Comparison of ENCODE assay signal across 22 cellular contexts in the genomic region with DNA sequence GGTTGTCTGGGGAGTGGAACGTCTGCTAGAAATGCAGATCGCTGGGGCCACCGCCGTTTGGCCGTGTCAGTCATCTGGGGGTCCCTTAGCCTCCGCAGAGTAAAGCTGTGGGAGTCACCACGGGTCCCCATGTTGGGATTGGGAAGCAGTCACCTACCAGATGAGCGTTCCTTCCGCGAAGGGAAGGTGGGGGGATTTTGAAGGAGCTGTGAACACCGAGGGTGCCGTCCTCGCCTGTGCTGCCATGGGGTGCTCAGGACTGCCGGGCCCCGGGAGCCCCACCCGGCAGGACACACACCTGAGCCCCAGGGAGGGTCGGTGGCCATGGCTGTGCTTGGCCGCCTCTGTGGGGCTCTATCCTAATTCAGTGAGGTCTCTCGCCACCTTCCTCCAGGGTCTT.
"Had no signal": no experiment of that assay in that cellular context is flagged by ENCODE, and none has a peak within 500 bp of the region (broad histone marks: within the 10 kb centered on the region; RNA-seq: fewer than 3 reads in every experiment).

No MANE protein-coding gene starts in this region.

- H3K27ac Mint-ChIP-seq: activated CD4-positive, alpha-beta memory T cell treated with anti-CD3 and anti-CD28 coated beads, Interleukin-2, amount 10 ng/mL, durations not matched to agents 7 days and 5 days; activated CD4-positive, alpha-beta T cell treated with anti-CD3 and anti-CD28 coated beads, Interleukin-2, amount 10 ng/mL, durations not matched to agents 24 days and 14 days; activated naive CD4-positive, alpha-beta T cell treated with anti-CD3 and anti-CD28 coated beads, Interleukin-2, amount 10 ng/mL, durations not matched to agents 7 days and 5 days; progenitor cell of endocrine pancreas had no signal

- H3K36me3 ChIP-seq: gastrocnemius medialis, thyroid gland had no signal

- H3K27ac ChIP-seq: esophagus squamous epithelium, gastrocnemius medialis, spleen, thyroid gland, VCaP had no signal

- H3K4me3 Mint-ChIP-seq: activated CD4-positive, alpha-beta memory T cell treated with anti-CD3 and anti-CD28 coated beads, Interleukin-2, amount 10 ng/mL, durations not matched to agents 7 days and 5 days; activated CD4-positive, alpha-beta T cell treated with anti-CD3 and anti-CD28 coated beads, Interleukin-2, amount 10 ng/mL, durations not matched to agents 24 days and 14 days; activated naive CD4-positive, alpha-beta T cell treated with anti-CD3 and anti-CD28 coated beads, Interleukin-2, amount 10 ng/mL, durations not matched to agents 7 days and 5 days; brain; effector memory CD8-positive, alpha-beta T cell had no signal

- H3K9me3 Mint-ChIP-seq: activated CD4-positive, alpha-beta memory T cell treated with anti-CD3 and anti-CD28 coated beads, Interleukin-2, amount 10 ng/mL, durations not matched to agents 7 days and 5 days; activated CD4-positive, alpha-beta T cell treated with anti-CD3 and anti-CD28 coated beads, Interleukin-2, amount 10 ng/mL, durations not matched to agents 24 days and 14 days; activated naive CD4-positive, alpha-beta T cell treated with anti-CD3 and anti-CD28 coated beads, Interleukin-2, amount 10 ng/mL, durations not matched to agents 7 days and 5 days; effector memory CD8-positive, alpha-beta T cell; neural crest cell had no signal

- H3K4me3 ChIP-seq: esophagus squamous epithelium, gastrocnemius medialis, mucosa of descending colon, spleen, thyroid gland had no signal

- H3K27me3 Mint-ChIP-seq: activated CD4-positive, alpha-beta memory T cell treated with anti-CD3 and anti-CD28 coated beads, Interleukin-2, amount 10 ng/mL, durations not matched to agents 7 days and 5 days; activated CD4-positive, alpha-beta T cell treated with anti-CD3 and anti-CD28 coated beads, Interleukin-2, amount 10 ng/mL, durations not matched to agents 24 days and 14 days; activated naive CD4-positive, alpha-beta T cell treated with anti-CD3 and anti-CD28 coated beads, Interleukin-2, amount 10 ng/mL, durations not matched to agents 7 days and 5 days; brain; effector memory CD8-positive, alpha-beta T cell; progenitor cell of endocrine pancreas had no signal

- DNase-seq: activated CD4-positive, alpha-beta memory T cell treated with anti-CD3 and anti-CD28 coated beads, Interleukin-2, amount 10 ng/mL, durations not matched to agents 7 days and 5 days; activated CD4-positive, alpha-beta T cell treated with anti-CD3 and anti-CD28 coated beads, Interleukin-2, amount 10 ng/mL, durations not matched to agents 24 days and 14 days; activated effector memory CD4-positive, alpha-beta T cell treated with anti-CD3 and anti-CD28 coated beads, Interleukin-2, amount 50 U/mL, for 16 hours; activated naive CD4-positive, alpha-beta T cell treated with anti-CD3 and anti-CD28 coated beads, Interleukin-2, amount 10 ng/mL, durations not matched to agents 7 days and 5 days; anterior cingulate cortex; central memory CD4-positive, alpha-beta T cell; effector memory CD8-positive, alpha-beta T cell; esophagus squamous epithelium; gastrocnemius medialis; head of caudate nucleus; mesenchymal stem cell; mucosa of descending colon; spleen; stimulated activated CD4-positive, alpha-beta T cell treated with anti-CD3 and anti-CD28 coated beads, Interleukin-4, amount 100 ng/mL, for 1 hour; stimulated activated naive CD4-positive, alpha-beta T cell treated with Interleukin-2 at 50 U/mL for 16 hours; substantia nigra; thyroid gland had no signal

- H3K27me3 ChIP-seq: esophagus squamous epithelium, gastrocnemius medialis, spleen, thyroid gland had no signal

- H3K9me3 ChIP-seq: esophagus squamous epithelium, gastrocnemius medialis, mucosa of descending colon, spleen, thyroid gland had no signal

- ATAC-seq: activated CD4-positive, CD25-positive, alpha-beta regulatory T cell treated with anti-CD3 and anti-CD28 coated beads, Interleukin-2, amount 50 U/mL, for 24 hours; effector memory CD8-positive, alpha-beta T cell; gastrocnemius medialis; mucosa of descending colon had no signal
